Comparison of ENCODE assay signal across 18 cellular contexts in the genomic region with DNA sequence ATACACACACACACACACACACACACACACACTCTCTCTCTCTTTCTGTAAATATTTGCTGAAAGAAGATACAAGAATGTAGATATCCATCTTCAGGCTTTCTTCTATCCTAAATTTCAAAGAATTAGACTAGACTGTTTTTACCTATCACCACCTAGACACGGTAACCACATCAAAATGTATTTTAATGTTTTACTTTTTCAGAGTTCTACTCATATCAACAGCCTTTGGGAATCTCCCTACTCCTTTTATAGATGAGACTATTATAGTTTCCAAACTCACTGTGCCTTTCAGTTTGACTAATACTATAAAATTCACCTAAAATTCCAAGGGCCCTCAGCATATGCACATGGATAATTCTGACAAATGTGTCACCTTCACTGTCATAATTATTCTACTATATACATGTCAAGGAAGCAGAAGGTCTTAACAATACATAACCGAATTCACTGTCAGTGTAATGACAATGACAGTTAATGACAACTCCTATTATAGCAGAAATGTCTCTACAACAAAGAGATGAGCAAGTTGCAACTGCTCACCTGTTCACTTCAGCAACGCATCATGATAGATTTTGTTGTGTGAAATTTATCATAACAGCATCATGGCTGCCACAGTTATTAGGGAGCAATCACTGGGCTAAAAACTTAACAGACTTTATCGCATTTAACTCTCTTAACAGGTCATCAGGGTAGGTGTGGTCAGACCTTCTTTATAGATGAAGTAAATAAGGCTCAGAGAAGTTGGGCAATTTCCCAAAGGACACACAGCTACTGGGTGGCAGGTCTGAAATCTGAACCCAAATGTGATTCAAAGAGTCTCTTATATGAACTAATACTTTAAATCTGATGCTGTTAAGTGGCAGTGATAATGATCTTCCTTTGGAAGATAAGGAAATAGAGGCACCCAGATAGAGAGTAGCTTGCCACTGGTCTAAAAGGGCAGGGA.
DNase-seq lines count a peak whose midpoint lies in the region; ATAC-seq, FAIRE-seq and TF ChIP-seq lines count a peak whose summit lies in the region.
"Had no signal": no experiment of that assay in that cellular context is flagged by ENCODE, and none has a peak within 500 bp of the region (broad histone marks: within the 10 kb centered on the region; RNA-seq: fewer than 3 reads in every experiment).

No MANE protein-coding gene starts in this region.

- no peaks in the 10 kb centered on the region for H3K79me2 ChIP-seq in H9 (ENCODE audit: insufficient read depth, low read length)

- no peaks in the 10 kb centered on the region for H3K9me3 Mint-ChIP-seq in CD8-positive, alpha-beta memory T cell
- peaks cover 4% of the 10 kb centered on the region for H3K9me3 Mint-ChIP-seq in activated naive CD8-positive, alpha-beta T cell treated with anti-CD3 and anti-CD28 coated beads, Interleukin-2, amount 10 ng/mL, durations not matched to agents 7 days and 5 days
- no peaks in the 10 kb centered on the region for H3K9me3 Mint-ChIP-seq in H9
- H3K9me3 Mint-ChIP-seq: IgD-negative memory B cell had no signal

- no peak overlapping the region for H2AFZ ChIP-seq in H9 (ENCODE audit: low read length)

- H3K4me1 ChIP-seq in CD8-positive, alpha-beta memory T cell (ENCODE audit: insufficient read depth, low read length) = peaks cover 34% of the 10 kb centered on the region
- H3K4me1 ChIP-seq in H9 (ENCODE audit: insufficient read depth, low read length) = no peaks in the 10 kb centered on the region

- no peak overlapping the region for H3K27ac ChIP-seq in CD8-positive, alpha-beta memory T cell (ENCODE audit: low read depth, low read length)
- no peak overlapping the region for H3K27ac ChIP-seq in H9 (ENCODE audit: insufficient read length, low read depth, low read length)
- H3K27ac ChIP-seq: lower lobe of right lung had no signal

- no peak overlapping the region for H3K56ac ChIP-seq in H9 (ENCODE audit: insufficient read length, low read depth, low read length)

- H3K9ac ChIP-seq in H9 (ENCODE audit: extremely low read depth, insufficient read length, low read length) = no peak overlapping the region
- H3K9ac ChIP-seq: SK-N-SH had no signal

- H3K27ac Mint-ChIP-seq in CD8-positive, alpha-beta memory T cell = peak overlapping the region; percentile 54 to 95 (median 78)
- H3K27ac Mint-ChIP-seq in activated naive CD8-positive, alpha-beta T cell treated with anti-CD3 and anti-CD28 coated beads, Interleukin-2, amount 10 ng/mL, durations not matched to agents 7 days and 5 days = no peak overlapping the region
- no peak overlapping the region for H3K27ac Mint-ChIP-seq in H9
- H3K27ac Mint-ChIP-seq: IgD-negative memory B cell had no signal

- no peak overlapping the region for H2BK12ac ChIP-seq in H9 (ENCODE audit: insufficient read length, low read depth, low read length)

- H2BK15ac ChIP-seq in H9 (ENCODE audit: low read depth, low read length) = no peak overlapping the region

- H2BK20ac ChIP-seq in H9 (ENCODE audit: low read depth, low read length, poor library complexity, severe bottlenecking) = no peak overlapping the region

- H4K20me1 ChIP-seq in H9 (ENCODE audit: control insufficient read depth, insufficient read depth, insufficient read length) = no peaks in the 10 kb centered on the region

- H2AK5ac ChIP-seq in H9 (ENCODE audit: insufficient read length, low read length) = no peak overlapping the region

- H3K27me3 Mint-ChIP-seq in CD8-positive, alpha-beta memory T cell = no peaks in the 10 kb centered on the region
- no peaks in the 10 kb centered on the region for H3K27me3 Mint-ChIP-seq in activated naive CD8-positive, alpha-beta T cell treated with anti-CD3 and anti-CD28 coated beads, Interleukin-2, amount 10 ng/mL, durations not matched to agents 7 days and 5 days
- no peaks in the 10 kb centered on the region for H3K27me3 Mint-ChIP-seq in H9 (ENCODE audit: low read depth)

- H3K36me3 ChIP-seq in CD8-positive, alpha-beta memory T cell (ENCODE audit: insufficient read depth, low read length) = no peaks in the 10 kb centered on the region
- H3K36me3 ChIP-seq: lower lobe of right lung had no signal

- no peak overlapping the region for H2BK120ac ChIP-seq in H9 (ENCODE audit: low read depth, low read length, poor library complexity, severe bottlenecking)

- POLR2A ChIA-PET in CD8-positive, alpha-beta memory T cell (lab: Charles Lee) = interaction anchor here (0.6 to 0.7 kb wide), 2 partner anchors 61 to 85 kb away, joined by 3 to 4 read pairs; no protein-coding TSS in a partner anchor
- POLR2A ChIA-PET in activated naive CD8-positive, alpha-beta T cell treated with anti-CD3 and anti-CD28 coated beads, Interleukin-2, amount 10 ng/mL, durations not matched to agents 7 days and 5 days (lab: Charles Lee) = interaction anchor here (1.2 kb wide), 1 partner anchor 287 kb away, joined by 3 read pairs; no protein-coding TSS in a partner anchor

- H3K36me3 Mint-ChIP-seq in CD8-positive, alpha-beta memory T cell = peaks cover 17 to 40% (median 27%) of the 10 kb centered on the region in 3 donors
- peaks cover 41% of the 10 kb centered on the region for H3K36me3 Mint-ChIP-seq in activated naive CD8-positive, alpha-beta T cell treated with anti-CD3 and anti-CD28 coated beads, Interleukin-2, amount 10 ng/mL, durations not matched to agents 7 days and 5 days
- peaks cover 0 to 2% (median 0%) of the 10 kb centered on the region in 3 experiments; a peak in 1 of 7 replicates for H3K36me3 Mint-ChIP-seq in H9 (ENCODE audit: insufficient read depth in 1 of 3, low read depth in 3 of 3)
- H3K36me3 Mint-ChIP-seq: IgD-negative memory B cell had no signal

- H3K18ac ChIP-seq in H9 (ENCODE audit: insufficient read length, low read depth, low read length) = no peak overlapping the region

- no peak overlapping the region for H3K4ac ChIP-seq in H9 (ENCODE audit: low read depth, low read length)

- H3K9me3 ChIP-seq in CD8-positive, alpha-beta memory T cell (ENCODE audit: low read length) = no peaks in the 10 kb centered on the region
- H3K9me3 ChIP-seq in H9 (ENCODE audit: control insufficient read depth, low read depth, low read length) = no peaks in the 10 kb centered on the region
- H3K9me3 ChIP-seq: lower lobe of right lung, SK-N-SH had no signal

- peak in 2 of 5 donors; percentile 14 to 67 for DNase-seq in CD8-positive, alpha-beta memory T cell
- no peak for DNase-seq in GM18507 (ENCODE audit: extremely low spot score, insufficient read length, low read depth)
- no peak for DNase-seq in activated naive CD8-positive, alpha-beta T cell treated with anti-CD3 and anti-CD28 coated beads, Interleukin-2, amount 10 ng/mL, durations not matched to agents 7 days and 5 days
- DNase-seq in NCI-H1417 (lab: John Stamatoyannopoulos, UW) = no peak
- no peak for DNase-seq in midbrain (lab: John Stamatoyannopoulos, UW)
- no peak for DNase-seq in anterior cingulate cortex (lab: John Stamatoyannopoulos, UW)
- DNase-seq in H9 = no peak
- DNase-seq: C1 segment of cervical spinal cord, foreskin melanocyte, lower lobe of right lung, NCI-H1105 treated with DMSO at 0.1 percent for 48 hours, OCI-M1, right cardiac atrium, SK-N-SH had no signal

- WGBS in H9 (ENCODE audit: extremely low coverage, insufficient read length, low lambda C conversion rate) = no CpG with 5 or more reads among the region's 4 CpGs

- no peak overlapping the region for H3K4me2 ChIP-seq in H9 (ENCODE audit: insufficient read depth, insufficient read length, low read length)
- H3K4me2 ChIP-seq: SK-N-SH had no signal

- ATAC-seq in HG03378 (IDR thresholded peaks at IDR 0.05; ENCODE audit: unreplicated experiment) = peak; percentile 39
- peak; percentile 34 for ATAC-seq in activated naive CD8-positive, alpha-beta T cell treated with anti-CD3 and anti-CD28 coated beads, Interleukin-2, amount 10 ng/mL, durations not matched to agents 7 days and 5 days (ENCODE audit: low read depth)
- ATAC-seq: lower lobe of right lung, right cardiac atrium had no signal

- no peak overlapping the region for H4K5ac ChIP-seq in H9 (ENCODE audit: insufficient read length, low read depth, low read length)

- no peaks in the 10 kb centered on the region for H3K27me3 ChIP-seq in CD8-positive, alpha-beta memory T cell (ENCODE audit: insufficient read depth, low read length, poor library complexity, severe bottlenecking)
- H3K27me3 ChIP-seq in H9 (ENCODE audit: insufficient read depth, low read length) = no peaks in the 10 kb centered on the region

- H3K23ac ChIP-seq in H9 (ENCODE audit: insufficient read length, low read depth, low read length) = no peak overlapping the region

- no peaks in the 10 kb centered on the region for H3K79me1 ChIP-seq in H9 (ENCODE audit: insufficient read depth, low read depth, low read length, poor library complexity, severe bottlenecking)

- no peak overlapping the region for H3T11ph ChIP-seq in H9 (ENCODE audit: low read length)

- no peak overlapping the region for H3K4me3 ChIP-seq in CD8-positive, alpha-beta memory T cell (ENCODE audit: low read length)
- H3K4me3 ChIP-seq: lower lobe of right lung had no signal

- H3K4me3 Mint-ChIP-seq in CD8-positive, alpha-beta memory T cell = peak overlapping the region in 4 of 7 donors; percentile 23 to 29 (median 24)
- no peak overlapping the region for H3K4me3 Mint-ChIP-seq in activated naive CD8-positive, alpha-beta T cell treated with anti-CD3 and anti-CD28 coated beads, Interleukin-2, amount 10 ng/mL, durations not matched to agents 7 days and 5 days
- no peak overlapping the region for H3K4me3 Mint-ChIP-seq in H9
- H3K4me3 Mint-ChIP-seq: IgD-negative memory B cell, neural crest cell had no signal

- no peak overlapping the region for H4K91ac ChIP-seq in H9 (ENCODE audit: insufficient read length, low read depth, low read length)

- CTCF ChIA-PET in CD8-positive, alpha-beta memory T cell (lab: Charles Lee) = interaction anchor here (1.0 to 1.8 kb wide), 4 partner anchors 14 to 288 kb away, joined by 3 to 8 read pairs (median 4); no protein-coding TSS in a partner anchor

- no peak overlapping the region for H3K14ac ChIP-seq in H9 (ENCODE audit: insufficient read depth, low read length)

- peak; percentile 56 for FAIRE-seq in GM18507 (lab: Jason Lieb, UNC)
- FAIRE-seq: endometrium had no signal

- TF ChIP-seq CTCF in H9 (conservative IDR thresholded peaks at IDR 0.05) = no peak

- peaks cover 50 to 88% (median 86%) of the 10 kb centered on the region in 3 donors for H3K4me1 Mint-ChIP-seq in CD8-positive, alpha-beta memory T cell
- peaks cover 44% of the 10 kb centered on the region for H3K4me1 Mint-ChIP-seq in activated naive CD8-positive, alpha-beta T cell treated with anti-CD3 and anti-CD28 coated beads, Interleukin-2, amount 10 ng/mL, durations not matched to agents 7 days and 5 days
- H3K4me1 Mint-ChIP-seq in H9 = no peaks in the 10 kb centered on the region
- H3K4me1 Mint-ChIP-seq: neural crest cell had no signal

- H4K8ac ChIP-seq in H9 (replicated peaks; ENCODE audit: insufficient read length, low read depth, low read length) = no peak overlapping the region

- H2BK5ac ChIP-seq in H9 (ENCODE audit: insufficient read length, low read length) = no peak overlapping the region

- H3K23me2 ChIP-seq in H9 (ENCODE audit: insufficient read length, low read depth, low read length, poor library complexity, severe bottlenecking) = no peaks in the 10 kb centered on the region

Comparison
In these comparisons a context has a peak if more than half of its experiments do, and no peak if none do; other contexts are left out.
1. H3K27ac Mint-ChIP-seq: peak in CD8-positive, alpha-beta memory T cell (8 of 8); none in activated naive CD8-positive, alpha-beta T cell treated with anti-CD3 and anti-CD28 coated beads, Interleukin-2, amount 10 ng/mL, durations not matched to agents 7 days and 5 days (single experiment) and H9 (0 of 3).
2. H3K4me3 Mint-ChIP-seq: peak in CD8-positive, alpha-beta memory T cell (4 of 7); none in activated naive CD8-positive, alpha-beta T cell treated with anti-CD3 and anti-CD28 coated beads, Interleukin-2, amount 10 ng/mL, durations not matched to agents 7 days and 5 days (single experiment) and H9 (0 of 2).